Comparison of ENCODE assay signal across 23 cellular contexts in the genomic region with DNA sequence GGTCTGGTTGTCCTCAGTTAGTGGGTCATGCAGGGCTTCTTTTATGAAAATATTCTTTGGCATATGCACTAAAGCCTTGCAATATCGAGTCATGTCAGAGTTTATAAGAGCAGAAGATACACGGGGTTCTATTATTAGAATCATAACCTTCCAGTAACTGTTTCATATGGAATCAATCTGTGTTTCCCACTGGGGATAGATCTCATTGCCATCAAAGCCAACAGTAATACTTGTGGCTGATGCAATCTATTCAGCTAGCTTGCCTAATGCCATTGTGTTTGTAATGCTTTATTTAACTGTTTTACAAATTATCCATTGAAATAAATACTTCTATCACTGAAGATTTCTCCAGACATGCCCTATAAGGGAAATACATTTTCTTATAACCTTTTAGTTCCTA.
"Had no signal": no experiment of that assay in that cellular context is flagged by ENCODE, and none has a peak within 500 bp of the region (broad histone marks: within the 10 kb centered on the region; RNA-seq: fewer than 3 reads in every experiment).

No MANE protein-coding gene starts in this region.

- H3K27ac Mint-ChIP-seq: natural killer cell treated with Interleukin-12 subunit alpha and Interleukin-12 subunit beta and Interleukin-15 and Interleukin-18, amount 100 ng/mL, for 72 hours; progenitor cell of endocrine pancreas had no signal

- FAIRE-seq: endometrium, frontal cortex, pancreas had no signal

- H3K4me3 ChIP-seq: heart left ventricle, lung, pancreas, smooth muscle cell, tibial artery, upper lobe of left lung, uterus had no signal

- H3K4me1 ChIP-seq: heart left ventricle, pancreas, tibial artery, upper lobe of left lung, uterus had no signal

- H3K4me2 ChIP-seq: smooth muscle cell had no signal

- ATAC-seq: esophagus mucosa; heart left ventricle; left colon; left ventricle myocardium superior; natural killer cell treated with Interleukin-12 subunit alpha and Interleukin-12 subunit beta and Interleukin-15 and Interleukin-18, amount 100 ng/mL, for 72 hours; pancreas; right cardiac atrium had no signal

- H3K36me3 Mint-ChIP-seq: natural killer cell treated with Interleukin-12 subunit alpha and Interleukin-12 subunit beta and Interleukin-15 and Interleukin-18, amount 100 ng/mL, for 72 hours had no signal

- H3K27me3 Mint-ChIP-seq: natural killer cell treated with Interleukin-12 subunit alpha and Interleukin-12 subunit beta and Interleukin-15 and Interleukin-18, amount 100 ng/mL, for 72 hours; progenitor cell of endocrine pancreas had no signal

- H3K4me3 Mint-ChIP-seq: natural killer cell treated with Interleukin-12 subunit alpha and Interleukin-12 subunit beta and Interleukin-15 and Interleukin-18, amount 100 ng/mL, for 72 hours had no signal

- H3K36me3 ChIP-seq: heart left ventricle, pancreas, tibial artery, upper lobe of left lung, uterus had no signal

- H3K9me3 ChIP-seq: pancreas, tibial artery, upper lobe of left lung, uterus had no signal

- H3K27me3 ChIP-seq: heart left ventricle, pancreas, tibial artery, upper lobe of left lung, uterus had no signal

- H3K27ac ChIP-seq: heart left ventricle, pancreas, tibial artery, upper lobe of left lung, uterus had no signal

- DNase-seq: cortex of kidney; effector memory CD4-positive, alpha-beta T cell; heart left ventricle; hippocampal formation; left colon; left ventricle myocardium superior; mesenchymal stem cell; midbrain; occipital lobe; pancreas; right cardiac atrium; stimulated activated CD4-positive, alpha-beta T cell treated with anti-CD3 and anti-CD28 coated beads, Interleukin-2, amount 100 ng/mL, for 48 hours; stimulated activated naive CD4-positive, alpha-beta T cell treated with Interleukin-2 at 50 U/mL for 16 hours; tibial artery; upper lobe of left lung; uterus had no signal
